ENCODE assay signal across 19 cellular contexts in the genomic region with DNA sequence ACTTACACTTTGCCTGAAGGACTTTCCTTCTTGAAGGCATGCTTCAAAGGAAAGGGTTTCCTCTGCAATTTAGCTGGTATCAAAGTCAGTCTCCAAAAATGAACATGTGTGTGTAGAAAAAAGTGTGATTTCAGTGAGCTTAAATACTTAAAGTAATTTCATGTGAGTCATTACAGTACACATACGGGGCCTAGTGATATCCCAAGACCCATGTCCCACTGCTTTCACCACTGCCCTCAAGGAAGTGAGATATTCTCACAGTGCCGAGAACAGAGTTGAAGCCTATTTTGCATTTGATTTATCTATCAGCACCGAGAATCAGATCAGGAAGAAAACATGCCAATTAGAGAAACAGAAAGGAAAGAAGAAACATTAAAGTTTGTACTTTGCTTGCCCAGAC.
A peak's percentile ranks its signal among the peaks of the same experiment; 100 is the strongest.
DNase-seq lines count a peak whose midpoint lies in the region; ATAC-seq and TF ChIP-seq lines count a peak whose summit lies in the region.
"Had no signal": no experiment of that assay in that cellular context is flagged by ENCODE, and none has a peak within 500 bp of the region (broad histone marks: within the 10 kb centered on the region; RNA-seq: fewer than 3 reads in every experiment).

No MANE protein-coding gene starts in this region.

- ATAC-seq in activated CD4-positive, alpha-beta T cell treated with anti-CD3 and anti-CD28 coated beads for 36 hours, result peak; percentile 48
- ATAC-seq in GM18868 (IDR thresholded peaks at IDR 0.05; ENCODE audit: unreplicated experiment) (peak; percentile 67), HG03280 (IDR thresholded peaks at IDR 0.05; ENCODE audit: unreplicated experiment) (peak; percentile 57), GM21447 (IDR thresholded peaks at IDR 0.05; ENCODE audit: unreplicated experiment) (no peak)
- ATAC-seq in central memory CD8-positive, alpha-beta T cell (replicated peaks; ENCODE audit: extremely low read depth, poor library complexity, severe bottlenecking), result no peak
- ATAC-seq: left colon had no signal

- no peak overlapping the region for H3K4me3 Mint-ChIP-seq in activated CD4-positive, alpha-beta T cell treated with anti-CD3 and anti-CD28 coated beads for 36 hours
- H3K4me3 Mint-ChIP-seq in central memory CD8-positive, alpha-beta T cell, result peak overlapping the region; percentile 16
- H3K4me3 Mint-ChIP-seq: neural progenitor cell; T-helper 2 cell treated with Interferon-gamma antibody and Interleukin-4, amounts not matched to agents 5 μg/mL and 100 μg/mL, for 36 hours had no signal

- peak overlapping the region; percentile 27 for H3K27ac Mint-ChIP-seq in activated CD4-positive, alpha-beta T cell treated with anti-CD3 and anti-CD28 coated beads for 36 hours
- H3K27ac Mint-ChIP-seq in central memory CD8-positive, alpha-beta T cell (ENCODE audit: low read depth), result no peak overlapping the region
- H3K27ac Mint-ChIP-seq: neural progenitor cell had no signal

- H3K36me3 Mint-ChIP-seq in activated CD4-positive, alpha-beta T cell treated with anti-CD3 and anti-CD28 coated beads for 36 hours (ENCODE audit: low read depth), result peaks cover 23% of the 10 kb centered on the region
- peaks cover 2% of the 10 kb centered on the region for H3K36me3 Mint-ChIP-seq in central memory CD8-positive, alpha-beta T cell (ENCODE audit: insufficient read depth)

- CTCF ChIA-PET in activated CD4-positive, alpha-beta T cell treated with anti-CD3 and anti-CD28 coated beads for 36 hours (lab: Charles Lee), result interaction anchor here (1.5 kb wide), 1 partner anchor 9 kb away, joined by 3 read pairs; no protein-coding TSS in a partner anchor

- POLR2A ChIA-PET in activated CD4-positive, alpha-beta T cell treated with anti-CD3 and anti-CD28 coated beads for 36 hours (lab: Charles Lee), result no interaction called here

- no peak for TF ChIP-seq POLR2A in lower leg skin (IDR thresholded peaks at IDR 0.05)

- TF ChIP-seq CTCF in lower leg skin (IDR thresholded peaks at IDR 0.05), result no peak

- H3K27me3 Mint-ChIP-seq in activated CD4-positive, alpha-beta T cell treated with anti-CD3 and anti-CD28 coated beads for 36 hours, result no peaks in the 10 kb centered on the region
- H3K27me3 Mint-ChIP-seq in central memory CD8-positive, alpha-beta T cell, result no peaks in the 10 kb centered on the region

- intact Hi-C loops in activated CD4-positive, alpha-beta T cell treated with anti-CD3 and anti-CD28 coated beads for 36 hours (cut with DNase I, micrococcal nuclease), result no loop called here
- intact Hi-C loops in lower leg skin (cut with DNase I; ENCODE audit: low total_unique reads), result no loop called here

- 14 to 37% methylated on average over 3 of the region's 3 CpGs for WGBS in lower leg skin, 2 donors

- DNase-seq in activated CD4-positive, alpha-beta T cell treated with anti-CD3 and anti-CD28 coated beads for 36 hours, result no peak
- DNase-seq in activated CD4-positive, alpha-beta T cell treated with anti-CD3 and anti-CD28 coated beads for 48 hours, result no peak
- DNase-seq in central memory CD8-positive, alpha-beta T cell (ENCODE audit: low spot score in 2 of 2), result no peak
- DNase-seq in lower leg skin (ENCODE audit: low spot score in 2 of 2), result no peak
- no peak for DNase-seq in stimulated activated CD8-positive, alpha-beta memory T cell treated with anti-CD3 and anti-CD28 coated beads, Interleukin-4, amount 100 ng/mL, for 48 hours
- DNase-seq: 8988T; BE2C; left colon; NCI-H1417; NCI-H748 treated with DMSO at 0.1 percent for 48 hours; SJCRH30; small intestine; stimulated activated CD4-positive, alpha-beta T cell treated with anti-CD3 and anti-CD28 coated beads, Interleukin-4, amount 100 ng/mL, for 1 hour had no signal

- peaks cover 23% of the 10 kb centered on the region for H3K4me1 Mint-ChIP-seq in activated CD4-positive, alpha-beta T cell treated with anti-CD3 and anti-CD28 coated beads for 36 hours
- peaks cover 14% of the 10 kb centered on the region for H3K4me1 Mint-ChIP-seq in central memory CD8-positive, alpha-beta T cell
- H3K4me1 Mint-ChIP-seq: neural progenitor cell had no signal

- H3K4me3 ChIP-seq in lower leg skin (ENCODE audit: low read depth, poor library complexity, severe bottlenecking), result no peak overlapping the region
- H3K4me3 ChIP-seq: HAP-1, neural progenitor cell, SJCRH30 had no signal

- H3K9me3 Mint-ChIP-seq in activated CD4-positive, alpha-beta T cell treated with anti-CD3 and anti-CD28 coated beads for 36 hours (ENCODE audit: low read depth), result no peaks in the 10 kb centered on the region
- no peaks in the 10 kb centered on the region for H3K9me3 Mint-ChIP-seq in central memory CD8-positive, alpha-beta T cell
- H3K9me3 Mint-ChIP-seq: T-helper 2 cell treated with Interferon-gamma antibody and Interleukin-4, amounts not matched to agents 5 μg/mL and 100 μg/mL, for 36 hours had no signal

Comparison
In these comparisons a context has a peak if more than half of its experiments do, and no peak if none do; other contexts are left out.
1. ATAC-seq: peak in activated CD4-positive, alpha-beta T cell treated with anti-CD3 and anti-CD28 coated beads for 36 hours (single experiment), GM18868 (single experiment) and HG03280 (single experiment); none in central memory CD8-positive, alpha-beta T cell (single experiment) and GM21447 (single experiment).